18 cellular contexts compared by ENCODE assay signal in genomic region chr3:106839576-106840280, GRCh38.
DNase-seq lines count a peak whose midpoint lies in the region; ATAC-seq, FAIRE-seq and TF ChIP-seq lines count a peak whose summit lies in the region.
"Had no signal": no experiment of that assay in that cellular context is flagged by ENCODE, and none has a peak within 500 bp of the region (broad histone marks: within the 10 kb centered on the region; RNA-seq: fewer than 3 reads in every experiment).

No MANE protein-coding gene starts in this region.

- no peaks in the 10 kb centered on the region for H3K4me1 Mint-ChIP-seq in glutamatergic neuron (ENCODE audit: low read depth, unreplicated experiment)
- H3K4me1 Mint-ChIP-seq: activated naive CD4-positive, alpha-beta T cell treated with anti-CD3 and anti-CD28 coated beads, Interleukin-2, amount 50 U/mL, for 24 hours; naive B cell; T-helper 17 cell had no signal

- no peaks in the 10 kb centered on the region for H3K36me3 Mint-ChIP-seq in glutamatergic neuron (ENCODE audit: unreplicated experiment)
- H3K36me3 Mint-ChIP-seq: activated naive CD4-positive, alpha-beta T cell treated with anti-CD3 and anti-CD28 coated beads, Interleukin-2, amount 50 U/mL, for 24 hours; naive B cell had no signal

- H3K27ac Mint-ChIP-seq in glutamatergic neuron (ENCODE audit: unreplicated experiment) = no peak overlapping the region
- H3K27ac Mint-ChIP-seq: activated naive CD4-positive, alpha-beta T cell treated with anti-CD3 and anti-CD28 coated beads, Interleukin-2, amount 50 U/mL, for 24 hours; naive B cell; T-helper 17 cell had no signal

- H3K36me3 ChIP-seq in cardiac muscle cell = no peaks in the 10 kb centered on the region
- no peaks in the 10 kb centered on the region for H3K36me3 ChIP-seq in skeletal muscle satellite cell (ENCODE audit: insufficient read depth, low read length)
- H3K36me3 ChIP-seq: suprapubic skin had no signal

- TF ChIP-seq POLR2A in GM12892 (IDR thresholded peaks at IDR 0.05; ENCODE audit: low read depth, low read length) = no peak

- TF ChIP-seq CTCF in VCaP (conservative IDR thresholded peaks at IDR 0.05) = no peak
- no peak for TF ChIP-seq CTCF in cardiac muscle cell (IDR thresholded peaks at IDR 0.05; ENCODE audit: low read depth, low read length)
- no peak for TF ChIP-seq CTCF in glutamatergic neuron (IDR thresholded peaks at IDR 0.05; ENCODE audit: partially characterized antibody, unreplicated experiment)

- H3K27me3 Mint-ChIP-seq in glutamatergic neuron (ENCODE audit: unreplicated experiment) = peaks cover 3% of the 10 kb centered on the region
- H3K27me3 Mint-ChIP-seq: activated naive CD4-positive, alpha-beta T cell treated with anti-CD3 and anti-CD28 coated beads, Interleukin-2, amount 50 U/mL, for 24 hours; T-helper 17 cell had no signal

- FAIRE-seq in GM12892 (lab: Jason Lieb, UNC) = no peak

- H3K4me3 ChIP-seq in cardiac muscle cell (no peak overlapping the region), skeletal muscle satellite cell (ENCODE audit: low read length) (no peak overlapping the region)
- H3K4me3 ChIP-seq: psoas muscle, suprapubic skin had no signal

- H3K9me3 ChIP-seq in cardiac muscle cell (ENCODE audit: low read depth) (no peaks in the 10 kb centered on the region), skeletal muscle satellite cell (replicated peaks; ENCODE audit: low read length) (no peaks in the 10 kb centered on the region)
- H3K9me3 ChIP-seq: psoas muscle, suprapubic skin had no signal

- H3K9me3 Mint-ChIP-seq in glutamatergic neuron (ENCODE audit: unreplicated experiment) = no peaks in the 10 kb centered on the region

- H3K9ac ChIP-seq in skeletal muscle satellite cell (ENCODE audit: low read depth, low read length) = no peak overlapping the region

- no peak overlapping the region for H3K4me3 Mint-ChIP-seq in glutamatergic neuron (ENCODE audit: unreplicated experiment)
- H3K4me3 Mint-ChIP-seq: activated naive CD4-positive, alpha-beta T cell treated with anti-CD3 and anti-CD28 coated beads, Interleukin-2, amount 50 U/mL, for 24 hours; naive B cell; T-helper 17 cell had no signal

- no peaks in the 10 kb centered on the region for H3K27me3 ChIP-seq in cardiac muscle cell
- H3K27me3 ChIP-seq in skeletal muscle satellite cell (ENCODE audit: control insufficient read depth, insufficient read depth, low read length) = no peaks in the 10 kb centered on the region
- H3K27me3 ChIP-seq: suprapubic skin had no signal

- ATAC-seq in HG03108 (IDR thresholded peaks at IDR 0.05; ENCODE audit: unreplicated experiment) (no peak), HG03354 (IDR thresholded peaks at IDR 0.05; ENCODE audit: poor library complexity, severe bottlenecking, unreplicated experiment) (no peak)
- ATAC-seq: T-helper 17 cell had no signal

- H3K4me1 ChIP-seq in cardiac muscle cell (ENCODE audit: low read depth) (peaks cover 10% of the 10 kb centered on the region), skeletal muscle satellite cell (ENCODE audit: control insufficient read depth, insufficient read depth, low read length) (peaks cover 33% of the 10 kb centered on the region)
- H3K4me1 ChIP-seq: suprapubic skin had no signal

- DNase-seq in LHCN-M2 (ENCODE audit: low read depth) (peak; percentile 74), cardiac muscle cell (ENCODE audit: low read depth in 1 of 2, low spot score in 1 of 2) (peak; percentile 42 to 45), GM12892 (ENCODE audit: insufficient read length) (no peak), glutamatergic neuron (no peak)
- DNase-seq: activated CD4-positive, alpha-beta T cell treated with anti-CD3 and anti-CD28 coated beads, Interleukin-2, amount 50 U/mL, for 1 hour; activated T-cell treated with anti-CD3 and anti-CD28 coated beads, Interleukin-2, amount 50 U/mL, for 1 hour; GDM1; MM.1S; naive B cell; NCI-H187 treated with DMSO at 0.1 percent for 48 hours; psoas muscle; T-helper 17 cell had no signal

- peak overlapping the region; percentile 47 for H3K4me2 ChIP-seq in skeletal muscle satellite cell (ENCODE audit: low read length)

- H3K27ac ChIP-seq in VCaP = peak overlapping the region; percentile 52; the same call in 1 of the 2 replicates
- H3K27ac ChIP-seq in cardiac muscle cell = peak overlapping the region; percentile 31
- H3K27ac ChIP-seq: psoas muscle, suprapubic skin had no signal

Comparison
In these comparisons a context has a peak if more than half of its experiments do, and no peak if none do; other contexts are left out.
1. DNase-seq: peak in LHCN-M2 (single experiment) and cardiac muscle cell (2 of 2); none in GM12892 (single experiment) and glutamatergic neuron (single experiment).